8 cellular contexts compared by ENCODE assay signal in the genomic region with DNA sequence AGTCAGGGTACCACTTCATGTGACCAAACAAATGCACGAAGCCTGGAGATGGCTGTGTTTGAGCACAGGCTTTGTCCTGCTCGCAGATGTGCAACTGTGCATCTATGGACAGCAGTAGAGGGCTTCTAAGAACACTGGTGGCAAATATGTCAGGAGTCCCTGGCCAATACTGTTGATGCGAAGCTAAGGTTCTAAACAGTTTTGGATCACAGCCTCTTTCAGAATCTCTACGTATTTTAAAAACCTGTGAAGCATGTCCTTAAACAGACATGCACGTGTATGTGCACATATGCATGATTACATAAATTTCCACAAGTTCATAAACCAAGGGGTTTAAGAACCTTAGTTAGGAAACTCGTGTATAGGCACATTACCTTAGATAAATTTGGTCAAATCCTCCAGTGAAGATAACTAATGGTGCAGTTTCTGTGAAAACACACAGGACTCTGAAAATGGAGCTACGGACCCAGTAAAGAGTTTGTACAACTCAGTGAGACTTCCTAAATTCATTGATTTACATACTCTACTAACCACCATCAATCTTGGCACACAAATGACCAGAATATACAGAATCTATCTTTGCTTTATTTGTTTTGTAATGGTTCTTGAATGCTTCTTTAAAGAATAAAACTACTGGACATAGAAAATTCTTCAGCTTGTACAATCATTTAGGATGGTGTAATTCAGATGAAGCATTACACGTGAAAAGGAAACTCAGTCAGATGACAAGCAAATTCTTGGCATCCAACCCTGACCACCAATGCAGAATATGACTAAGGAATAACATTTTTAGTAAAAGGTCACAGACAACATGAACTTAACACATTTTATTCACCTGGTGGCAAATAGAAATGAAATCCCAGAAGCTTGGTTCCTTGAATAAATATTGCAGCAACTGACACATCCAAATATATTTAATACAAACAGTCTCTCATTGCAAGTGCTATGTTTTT. TPM values are rescaled to one million over a fixed set of nuclear protein-coding genes. Genes with fewer than 3 reads are reported as not detected.
A peak's percentile ranks its signal among the peaks of the same experiment; 100 is the strongest.
DNase-seq lines count a peak whose midpoint lies in the region; ATAC-seq, FAIRE-seq and TF ChIP-seq lines count a peak whose summit lies in the region.

No MANE protein-coding gene starts in this region.

- POLR2A ChIA-PET in activated CD4-positive, alpha-beta T cell treated with anti-CD3 and anti-CD28 coated beads for 36 hours (lab: Charles Lee) = interaction anchor here (1.1 kb wide), 1 partner anchor 30 kb away, joined by 3 read pairs; no protein-coding TSS in a partner anchor
- POLR2A ChIA-PET in PC-3 (lab: Charles Lee; ENCODE audit: unreplicated experiment) = interaction anchor here (0.6 kb wide), 3 partner anchors 96 to 719 kb away, joined by 3 to 7 read pairs (median 4); no protein-coding TSS in a partner anchor

- dilution Hi-C loops in keratinocyte (cut with MboI; ENCODE audit: extremely low pct_ligation_motif_present, low sequenced_read_pairs) = no loop called here

- CTCF ChIA-PET in activated CD4-positive, alpha-beta T cell treated with anti-CD3 and anti-CD28 coated beads for 36 hours (lab: Charles Lee) = interaction anchor here (0.7 to 2.2 kb wide), 7 partner anchors 12 to 481 kb away, joined by 3 to 8 read pairs (median 6); partner anchors contain the start of gene KCNQ5
- CTCF ChIA-PET in PC-3 (lab: Charles Lee) = no interaction called here

- peaks cover 5% of the 10 kb centered on the region for H3K36me3 Mint-ChIP-seq in activated CD4-positive, alpha-beta T cell treated with anti-CD3 and anti-CD28 coated beads for 36 hours (ENCODE audit: low read depth)

- no peaks in the 10 kb centered on the region for H3K27me3 Mint-ChIP-seq in activated CD4-positive, alpha-beta T cell treated with anti-CD3 and anti-CD28 coated beads for 36 hours

- peaks cover 23% of the 10 kb centered on the region for H3K4me1 Mint-ChIP-seq in activated CD4-positive, alpha-beta T cell treated with anti-CD3 and anti-CD28 coated beads for 36 hours

- no peaks in the 10 kb centered on the region for H3K9me3 ChIP-seq in PC-3 (ENCODE audit: low read length)
- H3K9me3 ChIP-seq in keratinocyte (ENCODE audit: control insufficient read depth, low read depth, low read length) = no peaks in the 10 kb centered on the region

- H2AFZ ChIP-seq in PC-3 (ENCODE audit: low read length) (no peak overlapping the region), keratinocyte (ENCODE audit: control insufficient read depth, low read length) (no peak overlapping the region)

- H3K4me2 ChIP-seq in PC-3 (ENCODE audit: low read length) (peak overlapping the region; percentile 85), keratinocyte (ENCODE audit: control insufficient read depth, extremely low read depth, insufficient read depth, low read depth, low read length) (peak overlapping the region; percentile 30)

- no peak overlapping the region for H3K4me3 Mint-ChIP-seq in activated CD4-positive, alpha-beta T cell treated with anti-CD3 and anti-CD28 coated beads for 36 hours

- H3K27me3 ChIP-seq in PC-3 (ENCODE audit: low read length) (no peaks in the 10 kb centered on the region), keratinocyte (ENCODE audit: control insufficient read depth, extremely low read depth, insufficient read depth, low read length) (no peaks in the 10 kb centered on the region)

- TF ChIP-seq CTCF in PC-3 (conservative IDR thresholded peaks at IDR 0.05; ENCODE audit: low read depth, low read length) (no peak), keratinocyte (optimal IDR thresholded peaks at IDR 0.05 in 1 of 3, IDR thresholded peaks at IDR 0.05 in 1 of 3, conservative IDR thresholded peaks at IDR 0.05 in 1 of 3; ENCODE audit: extremely low read depth in 1 of 3, insufficient read depth in 2 of 3, low read length in 3 of 3) (no peak)

- H3K79me2 ChIP-seq in PC-3 (ENCODE audit: low read length) (no peaks in the 10 kb centered on the region), keratinocyte (ENCODE audit: control insufficient read depth, insufficient read depth, low read length) (peaks cover 4% of the 10 kb centered on the region)

- H3K4me3 ChIP-seq in PC-3 (ENCODE audit: low read length) (no peak overlapping the region), keratinocyte (ENCODE audit: control insufficient read depth in 2 of 3, extremely low read depth in 1 of 3, insufficient read depth in 2 of 3, low read depth in 1 of 3, low read length in 3 of 3) (no peak overlapping the region)

- FAIRE-seq in keratinocyte (lab: Jason Lieb, UNC) = peak; percentile 69

- no peaks in the 10 kb centered on the region for H3K9me3 Mint-ChIP-seq in activated CD4-positive, alpha-beta T cell treated with anti-CD3 and anti-CD28 coated beads for 36 hours (ENCODE audit: low read depth)

- peaks cover 5% of the 10 kb centered on the region for H3F3A ChIP-seq in PC-3 (ENCODE audit: low read length, unreplicated experiment)

- DNase-seq in activated CD4-positive, alpha-beta T cell treated with anti-CD3 and anti-CD28 coated beads for 36 hours = peak; percentile 38
- DNase-seq in activated CD4-positive, alpha-beta T cell treated with anti-CD3 and anti-CD28 coated beads for 4 hours = no peak
- DNase-seq in PC-3 = peak; percentile 92
- peak; percentile 23 for DNase-seq in keratinocyte (ENCODE audit: low read depth, low spot score)
- DNase-seq in amygdala (lab: John Stamatoyannopoulos, UW) = no peak
- DNase-seq in midbrain (lab: John Stamatoyannopoulos, UW) = no peak
- DNase-seq in GM19238 (ENCODE audit: insufficient read length, low spot score) = no peak

- H3K4me1 ChIP-seq in PC-3 (ENCODE audit: insufficient read depth, low read length) (peaks cover 48% of the 10 kb centered on the region), keratinocyte (ENCODE audit: control insufficient read depth, extremely low read depth, insufficient read depth, low read length) (peaks cover 33% of the 10 kb centered on the region)

- no peaks in the 10 kb centered on the region for H3K9me2 ChIP-seq in PC-3 (replicated peaks; ENCODE audit: low read length)

- H4K20me1 ChIP-seq in PC-3 (ENCODE audit: low read length) (no peaks in the 10 kb centered on the region), keratinocyte (ENCODE audit: control insufficient read depth, extremely low read depth, insufficient read depth, low read length) (no peaks in the 10 kb centered on the region)

- H3K27ac Mint-ChIP-seq in activated CD4-positive, alpha-beta T cell treated with anti-CD3 and anti-CD28 coated beads for 36 hours = peak overlapping the region; percentile 55

- ATAC-seq in activated CD4-positive, alpha-beta T cell treated with anti-CD3 and anti-CD28 coated beads for 36 hours = peak; percentile 82
- ATAC-seq in HG02623 (IDR thresholded peaks at IDR 0.05; ENCODE audit: unreplicated experiment) (peak; percentile 56), PC-3 (peak; percentile 52)

- intact Hi-C loops in activated CD4-positive, alpha-beta T cell treated with anti-CD3 and anti-CD28 coated beads for 36 hours (cut with DNase I, micrococcal nuclease) = loop anchor here (1.0 to 2.0 kb wide), 2 partner anchors 23 to 27 kb away; partner anchors contain the start of gene KCNQ5 (in 1 of the 2)
- intact Hi-C loops in PC-3 (cut with micrococcal nuclease) = loop anchor here (1.0 to 10.0 kb wide), 10 partner anchors 97 to 535 kb away; no protein-coding TSS in a partner anchor

- H3K9me1 ChIP-seq in keratinocyte (ENCODE audit: control insufficient read depth, extremely low read depth, insufficient read depth, low read length) = no peaks in the 10 kb centered on the region

- peak overlapping the region; percentile 63; the same call in 1 of the 2 replicates for H3K9ac ChIP-seq in PC-3 (ENCODE audit: low read length)
- H3K9ac ChIP-seq in keratinocyte (ENCODE audit: control insufficient read depth, extremely low read depth, insufficient read depth, low read length) = no peak overlapping the region

- H3K36me3 ChIP-seq in PC-3 (ENCODE audit: low read depth, low read length) (no peaks in the 10 kb centered on the region), keratinocyte (ENCODE audit: control insufficient read depth in 2 of 2, extremely low read depth in 1 of 2, insufficient read depth in 2 of 2, low read length in 2 of 2) (no peaks in the 10 kb centered on the region)

- H3K27ac ChIP-seq in PC-3 (ENCODE audit: low read length) = peak overlapping the region; percentile 91
- peak overlapping the region; percentile 27 for H3K27ac ChIP-seq in keratinocyte (ENCODE audit: control insufficient read depth, insufficient read depth, low read length)

- BruUV-seq in PC-3 (replicated peaks; lab: Mats Ljungman, UMichigan) = no TSS peak

RNA-seq across cellular contexts. Expression of gene KCNQ5, which starts 27.4 kb away (rescaled TPM):
- 1 to 10 TPM; 5.1 to 5.5 TPM for total RNA-seq in activated CD4-positive, alpha-beta T cell treated with anti-CD3 and anti-CD28 coated beads for 36 hours
- total RNA-seq in PC-3 (2014; rRNA removed) = 0.17 TPM in 1 of 2 replicates, not detected in the other
- 2.6 to 3.5 TPM (median 3.4 TPM) in 3 replicates for polyA plus RNA-seq in keratinocyte
- polyA plus RNA-seq in keratinocyte (2011; ENCODE audit: low read depth) = 0.14 TPM
- 1.6 and 2.3 TPM in 2 replicates for polyA plus RNA-seq in keratinocyte (2011; cell fraction: cytosol; rRNA removed)
- 5.2 and 10.4 TPM in 2 replicates for polyA plus RNA-seq in keratinocyte (2011; cell fraction: nucleus; rRNA removed)
- 0.47 and 4.5 TPM in 2 replicates for polyA plus RNA-seq in keratinocyte (2012; ENCODE audit: low replicate concordance)
- 4.6 to 17.0 TPM (median 15.3 TPM) in 3 replicates for polyA minus RNA-seq in keratinocyte
- polyA minus RNA-seq in keratinocyte (2011; cell fraction: cytosol; rRNA and poly(A)+ RNA removed) = 4.4 TPM
- polyA minus RNA-seq in keratinocyte (2011; cell fraction: nucleus; rRNA and poly(A)+ RNA removed) = 15.3 and 28.7 TPM in 2 replicates

Comparison
In these comparisons a context has a peak if more than half of its experiments do, and no peak if none do; other contexts are left out.
1. DNase-seq: peak in activated CD4-positive, alpha-beta T cell treated with anti-CD3 and anti-CD28 coated beads for 36 hours (single experiment), PC-3 (single experiment) and keratinocyte (single experiment); none in activated CD4-positive, alpha-beta T cell treated with anti-CD3 and anti-CD28 coated beads for 4 hours (0 of 2), amygdala (0 of 56), midbrain (single experiment) and GM19238 (single experiment).
2. Peak in every context shown above with its lines, with median percentiles within 50 percentile points of each other: ATAC-seq.